1 cellular context compared by ENCODE assay signal in the genomic region with DNA sequence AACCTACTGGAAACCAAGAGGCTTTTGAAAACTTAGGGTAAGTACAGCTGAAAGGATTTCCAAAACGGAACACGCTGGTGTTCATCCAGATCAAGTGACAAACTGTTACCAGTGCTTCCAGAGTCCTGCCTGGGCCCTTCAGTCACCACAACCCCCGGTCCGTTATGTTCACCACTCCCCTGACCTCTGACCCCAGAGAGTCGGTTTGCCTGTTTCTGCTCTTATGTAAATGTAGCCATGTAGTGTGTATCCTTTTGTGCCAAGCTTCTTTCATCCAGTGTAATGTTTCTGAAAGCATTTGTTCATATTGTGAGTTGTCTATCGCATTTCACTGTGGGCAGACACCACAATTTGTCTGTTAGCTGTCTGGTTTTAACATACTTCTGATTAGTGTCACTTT.
TF ChIP-seq lines count a peak whose summit lies in the region.

No MANE protein-coding gene starts in this region.

TF ChIP-seq in K562, 482 proteins besides CTCF, POLR2A, EP300 and RAD21:
- TF ChIP-seq ZNF133 (CRISPR knock-in tag; IDR thresholded peaks at IDR 0.05) (no peak), NR2C1 (IDR thresholded peaks at IDR 0.05) (peak; percentile 59), NR2C1 (tag; IDR thresholded peaks at IDR 0.05) (peak; percentile 90), NR2C2 (CRISPR knock-in tag; IDR thresholded peaks at IDR 0.05) (no peak), NR2C2 (tag; IDR thresholded peaks at IDR 0.05) (peak; percentile 61)
